4 cellular contexts compared by ENCODE assay signal in genomic region chrX:57932266-57932665, GRCh38. TPM values are rescaled to one million over a fixed set of nuclear protein-coding genes. Genes with fewer than 3 reads are reported as not detected.
"Had no signal": no experiment of that assay in that cellular context is flagged by ENCODE, and none has a peak within 500 bp of the region (broad histone marks: within the 10 kb centered on the region; RNA-seq: fewer than 3 reads in every experiment).

No MANE protein-coding gene starts in this region.

- DNase-seq: IMR-90 had no signal

- ATAC-seq: HepG2, K562 had no signal

- H3K27ac ChIP-seq: HL-60 had no signal

- H3K4me3 ChIP-seq: K562 had no signal

RNA-seq across cellular contexts. Expression of gene ZXDA, which starts 22.0 kb away (rescaled TPM):
- total RNA-seq: HepG2 had no signal
- polyA plus RNA-seq: HepG2 had no signal
